Comparison of ENCODE assay signal across 11 cellular contexts in the genomic region with DNA sequence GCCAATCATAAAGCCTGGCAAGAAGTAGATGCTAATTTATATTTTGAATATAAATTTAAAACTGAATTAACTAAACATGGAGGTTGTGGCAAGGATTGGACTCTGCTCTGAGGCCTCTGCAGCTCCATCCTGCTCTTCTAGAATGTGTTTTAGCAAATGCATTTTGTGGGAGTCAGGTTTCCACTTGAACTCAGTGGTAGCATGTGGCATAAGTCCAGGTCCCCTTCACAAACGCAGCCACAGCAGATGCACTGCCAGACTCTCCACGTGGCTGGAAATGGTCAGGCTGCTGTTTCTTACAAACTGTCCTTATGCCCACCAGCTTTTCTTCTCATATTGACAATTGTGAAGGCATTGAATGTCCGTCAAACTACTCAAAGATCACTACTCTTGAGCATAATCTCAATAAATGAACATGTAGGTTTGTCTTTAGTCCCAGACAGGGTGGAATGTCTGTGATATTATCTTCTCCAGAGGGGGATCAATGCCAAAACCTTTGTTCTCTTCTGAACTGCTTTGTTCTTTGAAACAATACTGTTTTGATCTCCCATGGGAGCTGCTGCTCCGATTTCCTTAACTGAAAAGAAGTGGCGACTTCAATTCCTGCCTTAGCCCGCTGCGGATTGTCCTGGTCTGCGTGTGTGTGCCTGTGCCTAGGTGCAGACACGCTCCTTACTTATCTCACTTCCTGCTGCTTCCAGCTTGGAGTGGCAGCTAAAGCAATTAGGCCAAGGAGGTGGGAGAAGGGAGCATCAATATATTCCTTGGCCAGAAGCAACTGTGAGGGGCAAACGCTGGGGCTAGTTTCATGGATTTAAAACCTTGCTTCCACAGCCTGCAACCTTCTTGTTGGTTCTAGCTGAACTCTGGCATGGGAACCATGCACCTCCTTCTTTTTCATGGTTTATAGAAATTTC. TPM values are rescaled to one million over a fixed set of nuclear protein-coding genes. Genes with fewer than 3 reads are reported as not detected.
DNase-seq lines count a peak whose midpoint lies in the region; ATAC-seq, FAIRE-seq and TF ChIP-seq lines count a peak whose summit lies in the region.
"Had no signal": no experiment of that assay in that cellular context is flagged by ENCODE, and none has a peak within 500 bp of the region (broad histone marks: within the 10 kb centered on the region; RNA-seq: fewer than 3 reads in every experiment).

No MANE protein-coding gene starts in this region.

- no peak for TF ChIP-seq CTCF in neural progenitor cell (IDR thresholded peaks at IDR 0.05)

- H3K9me3 Mint-ChIP-seq in neural progenitor cell = no peaks in the 10 kb centered on the region
- H3K9me3 Mint-ChIP-seq: activated CD8-positive, alpha-beta T cell treated with anti-CD3 and anti-CD28 coated beads for 36 hours; activated naive CD8-positive, alpha-beta T cell treated with anti-CD3 and anti-CD28 coated beads, Interleukin-2, amount 50 U/mL, for 24 hours; naive thymus-derived CD4-positive, alpha-beta T cell had no signal

- H3K4me1 ChIP-seq in HUES48 (ENCODE audit: control insufficient read depth, insufficient read depth, low read length) (0 out of 2 replicates have a peak, but pooled peaks cover 6% of the 10 kb centered on the region), ectodermal cell (ENCODE audit: control insufficient read depth, insufficient read depth, low read length) (peaks cover 17% of the 10 kb centered on the region), neural progenitor cell (peaks cover 24% of the 10 kb centered on the region)

- H3K27ac Mint-ChIP-seq in neural progenitor cell = no peak overlapping the region
- H3K27ac Mint-ChIP-seq: activated CD8-positive, alpha-beta T cell treated with anti-CD3 and anti-CD28 coated beads for 36 hours; activated naive CD8-positive, alpha-beta T cell treated with anti-CD3 and anti-CD28 coated beads, Interleukin-2, amount 50 U/mL, for 24 hours; naive thymus-derived CD4-positive, alpha-beta T cell had no signal

- H3K9ac ChIP-seq in HUES48 (ENCODE audit: low read depth, low read length) (no peak overlapping the region), neural progenitor cell (no peak overlapping the region)

- peak overlapping the region; percentile 57 for H3K4me2 ChIP-seq in neural progenitor cell

- no peak overlapping the region for H2AFZ ChIP-seq in neural progenitor cell (replicated peaks)

- peak overlapping the region; percentile 45 for H3K27ac ChIP-seq in HUES48 (ENCODE audit: low read depth, low read length)
- peak overlapping the region; percentile 57 for H3K27ac ChIP-seq in ectodermal cell (ENCODE audit: insufficient read depth, low read depth, low read length, poor library complexity, severe bottlenecking)
- no peak overlapping the region for H3K27ac ChIP-seq in neural progenitor cell

- H3K27me3 Mint-ChIP-seq in neural progenitor cell (ENCODE audit: insufficient read depth, low read depth) = peaks cover 11% of the 10 kb centered on the region
- H3K27me3 Mint-ChIP-seq: activated CD8-positive, alpha-beta T cell treated with anti-CD3 and anti-CD28 coated beads for 36 hours; activated naive CD8-positive, alpha-beta T cell treated with anti-CD3 and anti-CD28 coated beads, Interleukin-2, amount 50 U/mL, for 24 hours; naive thymus-derived CD4-positive, alpha-beta T cell had no signal

- H3K36me3 ChIP-seq in HUES48 (ENCODE audit: control insufficient read depth, insufficient read depth, low read length) (peaks cover 5% of the 10 kb centered on the region; the same call in 1 of the 2 replicates), ectodermal cell (ENCODE audit: control insufficient read depth, insufficient read depth, low read length) (no peaks in the 10 kb centered on the region), neural progenitor cell (no peaks in the 10 kb centered on the region)

- DNase-seq in NCI-H2196 (lab: John Stamatoyannopoulos, UW; ENCODE audit: unreplicated experiment) (peak; percentile 80), neural progenitor cell (ENCODE audit: low spot score) (peak; percentile 66), RCC 7860 (ENCODE audit: low spot score) (no peak)
- no peak for DNase-seq in activated effector memory CD4-positive, alpha-beta T cell treated with anti-CD3 and anti-CD28 coated beads, Interleukin-2, amount 50 U/mL, for 16 hours
- DNase-seq: activated CD8-positive, alpha-beta T cell treated with anti-CD3 and anti-CD28 coated beads for 36 hours; activated naive CD8-positive, alpha-beta T cell treated with anti-CD3 and anti-CD28 coated beads, Interleukin-2, amount 50 U/mL, for 24 hours; naive thymus-derived CD4-positive, alpha-beta T cell had no signal

- peaks cover 19% of the 10 kb centered on the region for H3K4me1 Mint-ChIP-seq in neural progenitor cell
- H3K4me1 Mint-ChIP-seq: activated naive CD8-positive, alpha-beta T cell treated with anti-CD3 and anti-CD28 coated beads, Interleukin-2, amount 50 U/mL, for 24 hours had no signal

- H3K4me3 ChIP-seq in HUES48 (ENCODE audit: low read depth, low read length) = no peak overlapping the region
- no peak overlapping the region for H3K4me3 ChIP-seq in ectodermal cell (ENCODE audit: insufficient read depth, low read depth, low read length)
- peak overlapping the region; percentile 0 for H3K4me3 ChIP-seq in neural progenitor cell

- H3K36me3 Mint-ChIP-seq in neural progenitor cell = no peaks in the 10 kb centered on the region

- 41 to 49% methylated on average over 9 to 10 of the region's 10 CpGs for WGBS in ectodermal cell, 2 experiments

- ATAC-seq in HG02885 (IDR thresholded peaks at IDR 0.05; ENCODE audit: poor library complexity, unreplicated experiment) = no peak
- ATAC-seq: activated CD8-positive, alpha-beta T cell treated with anti-CD3 and anti-CD28 coated beads for 36 hours; activated naive CD8-positive, alpha-beta T cell treated with anti-CD3 and anti-CD28 coated beads, Interleukin-2, amount 50 U/mL, for 24 hours; naive thymus-derived CD4-positive, alpha-beta T cell had no signal

- H3K9me3 ChIP-seq in HUES48 (ENCODE audit: control insufficient read depth, insufficient read depth, low read length) (no peaks in the 10 kb centered on the region), ectodermal cell (ENCODE audit: control insufficient read depth, low read length) (no peaks in the 10 kb centered on the region), neural progenitor cell (ENCODE audit: low read depth) (no peaks in the 10 kb centered on the region)

- H4K20me1 ChIP-seq in neural progenitor cell (ENCODE audit: low read depth) = peaks cover 3% of the 10 kb centered on the region

- peaks cover 12% of the 10 kb centered on the region for H3F3A ChIP-seq in neural progenitor cell (ENCODE audit: low read depth)

- no peaks in the 10 kb centered on the region for H3K79me2 ChIP-seq in neural progenitor cell (ENCODE audit: low read depth)

- FAIRE-seq in RCC 7860 (lab: Jason Lieb, UNC) = no peak
- FAIRE-seq: GM18507 had no signal

- H3K4me3 Mint-ChIP-seq in neural progenitor cell = no peak overlapping the region
- H3K4me3 Mint-ChIP-seq: activated CD8-positive, alpha-beta T cell treated with anti-CD3 and anti-CD28 coated beads for 36 hours; activated naive CD8-positive, alpha-beta T cell treated with anti-CD3 and anti-CD28 coated beads, Interleukin-2, amount 50 U/mL, for 24 hours; naive thymus-derived CD4-positive, alpha-beta T cell had no signal

- no peaks in the 10 kb centered on the region for H3K27me3 ChIP-seq in HUES48 (ENCODE audit: control insufficient read depth, insufficient read depth, low read length)
- no peaks in the 10 kb centered on the region for H3K27me3 ChIP-seq in ectodermal cell (ENCODE audit: control insufficient read depth, insufficient read depth, low read length, poor library complexity, severe bottlenecking)
- H3K27me3 ChIP-seq in neural progenitor cell = no peaks in the 10 kb centered on the region

RNA-seq across cellular contexts. Expression of gene EIF4G2, which starts 24.2 kb away (rescaled TPM):
- polyA plus RNA-seq in ectodermal cell (2013, experiment 1 of 4) = 1,042 TPM
- 1,000 TPM for polyA plus RNA-seq in ectodermal cell (2013, experiment 2 of 4)
- polyA plus RNA-seq in ectodermal cell (2013, experiment 3 of 4) = 812 TPM
- polyA plus RNA-seq in ectodermal cell (2013, experiment 4 of 4) = 895 TPM
- total RNA-seq in neural progenitor cell (ENCODE audit: low replicate concordance) = 790 and 1,052 TPM in 2 replicates

RNA-seq across cellular contexts. Expression of gene CTR9, which starts 33.4 kb away (rescaled TPM):
- 36.3 TPM for polyA plus RNA-seq in ectodermal cell (2013, experiment 1 of 4)
- 34.1 TPM for polyA plus RNA-seq in ectodermal cell (2013, experiment 2 of 4)
- polyA plus RNA-seq in ectodermal cell (2013, experiment 3 of 4) = 31.6 TPM
- polyA plus RNA-seq in ectodermal cell (2013, experiment 4 of 4) = 35.8 TPM
- total RNA-seq in neural progenitor cell (ENCODE audit: low replicate concordance) = 20.8 and 26.4 TPM in 2 replicates

Comparison
In these comparisons a context has a peak if more than half of its experiments do, and no peak if none do; other contexts are left out.
1. DNase-seq: peak in NCI-H2196 (single experiment) and neural progenitor cell (single experiment); none in RCC 7860 (single experiment) and activated effector memory CD4-positive, alpha-beta T cell treated with anti-CD3 and anti-CD28 coated beads, Interleukin-2, amount 50 U/mL, for 16 hours (single experiment).